Comparison of ENCODE assay signal across 1 cellular context in genomic region chr19:12035220-12036172, GRCh38.
TF ChIP-seq lines count a peak whose summit lies in the region.

ZNF433 (minus strand) TSS chr19:12035679; CDS start chr19:12035539, 140 bp downstream.

TF ChIP-seq in HepG2, 621 proteins besides CTCF, POLR2A, EP300 and RAD21 (continued from another document and continues in another):
- TF ChIP-seq ZNF770 (CRISPR knock-in tag; IDR thresholded peaks at IDR 0.05) (no peak), ZBTB1 (CRISPR knock-in tag; IDR thresholded peaks at IDR 0.05; ENCODE audit: borderline replicate concordance) (no peak), FOXP1 (IDR thresholded peaks at IDR 0.05) (no peak), FOXP1 (CRISPR knock-in tag; IDR thresholded peaks at IDR 0.05) (no peak), ARHGAP35 (CRISPR knock-in tag; IDR thresholded peaks at IDR 0.05; ENCODE audit: borderline replicate concordance) (no peak), ZBTB7A (CRISPR knock-in tag; IDR thresholded peaks at IDR 0.05) (0 out of 2 replicates have a peak, but pooled peaks have one; percentile 68), NFYC (CRISPR knock-in tag; IDR thresholded peaks at IDR 0.05) (peak; percentile 81), HDAC1 (CRISPR knock-in tag; IDR thresholded peaks at IDR 0.05) (peak; percentile 46; the same call in 1 of the 2 replicates), HMGXB4 (CRISPR knock-in tag; IDR thresholded peaks at IDR 0.05; ENCODE audit: borderline replicate concordance in 1 of 2, low read depth in 1 of 2) (peak in 1 of 2 experiments; percentile 83; a peak in 3 of 4 replicates), ZNF232 (CRISPR knock-in tag; IDR thresholded peaks at IDR 0.05; ENCODE audit: borderline replicate concordance) (no peak; the same call in 1 of the 2 replicates), ZNF646 (CRISPR knock-in tag; IDR thresholded peaks at IDR 0.05) (no peak), SOX13 (IDR thresholded peaks at IDR 0.05) (no peak), SOX13 (CRISPR knock-in tag; conservative IDR thresholded peaks at IDR 0.05 in 1 of 2, IDR thresholded peaks at IDR 0.05 in 1 of 2) (0 out of 4 replicates have a peak, but pooled peaks of 1 of the 2 experiments have one; percentile 20), ZMAT3 (CRISPR knock-in tag; conservative IDR thresholded peaks at IDR 0.05) (no peak), KLF16 (CRISPR knock-in tag; IDR thresholded peaks at IDR 0.05) (peak in 1 of 2 experiments; percentile 23; a peak in 1 of 4 replicates), ZFP62 (CRISPR knock-in tag; IDR thresholded peaks at IDR 0.05) (no peak), YEATS2 (CRISPR knock-in tag; IDR thresholded peaks at IDR 0.05; ENCODE audit: borderline replicate concordance) (no peak), PLRG1 (conservative IDR thresholded peaks at IDR 0.05) (no peak), ZNF660 (CRISPR knock-in tag; IDR thresholded peaks at IDR 0.05; ENCODE audit: borderline replicate concordance, low read depth) (no peak), SAP130 (CRISPR knock-in tag; IDR thresholded peaks at IDR 0.05; ENCODE audit: low read depth) (peak; percentile 77; the same call in 1 of the 2 replicates), ZFY (CRISPR knock-in tag; IDR thresholded peaks at IDR 0.05) (peak; percentile 84; the same call in 1 of the 2 replicates), BRF2 (CRISPR knock-in tag; IDR thresholded peaks at IDR 0.05) (no peak), ZNF543 (CRISPR knock-in tag; IDR thresholded peaks at IDR 0.05) (0 out of 2 replicates have a peak, but pooled peaks have one; percentile 72), ZBTB44 (CRISPR knock-in tag; IDR thresholded peaks at IDR 0.05) (no peak), KAT7 (CRISPR knock-in tag; IDR thresholded peaks at IDR 0.05; ENCODE audit: borderline replicate concordance) (peak; percentile 53; the same call in 1 of the 2 replicates), REL (CRISPR knock-in tag; conservative IDR thresholded peaks at IDR 0.05) (peak; percentile 78; the same call in 1 of the 2 replicates), NBN (conservative IDR thresholded peaks at IDR 0.05) (no peak), POGK (CRISPR knock-in tag; conservative IDR thresholded peaks at IDR 0.05) (peak; percentile 65; the same call in 1 of the 2 replicates), PHF21A (CRISPR knock-in tag; IDR thresholded peaks at IDR 0.05) (peak; percentile 55; the same call in 1 of the 2 replicates), ZNF550 (CRISPR knock-in tag; IDR thresholded peaks at IDR 0.05; ENCODE audit: borderline replicate concordance) (0 out of 2 replicates have a peak, but pooled peaks have one; percentile 42), HNF4G (IDR thresholded peaks at IDR 0.05; ENCODE audit: borderline replicate concordance, low read depth, low read length) (no peak), HNF4G (CRISPR knock-in tag; IDR thresholded peaks at IDR 0.05; ENCODE audit: borderline replicate concordance, low read depth) (peak; percentile 49; the same call in 1 of the 2 replicates), ZNF224 (CRISPR knock-in tag; IDR thresholded peaks at IDR 0.05) (0 out of 2 replicates have a peak, but pooled peaks have one; percentile 35), ZNF280D (CRISPR knock-in tag; IDR thresholded peaks at IDR 0.05) (no peak), ZKSCAN1 (IDR thresholded peaks at IDR 0.05; ENCODE audit: low read length) (no peak), ZNF564 (CRISPR knock-in tag; IDR thresholded peaks at IDR 0.05) (no peak), NR2F2 (IDR thresholded peaks at IDR 0.05; ENCODE audit: borderline replicate concordance, low read depth) (no peak), ZBTB33 (CRISPR knock-in tag; IDR thresholded peaks at IDR 0.05) (no peak)
